ENCODE assay signal across 1 cellular context in genomic region chr2:176136375-176137248, GRCh38.
TF ChIP-seq lines count a peak whose summit lies in the region.

No MANE protein-coding gene starts in this region.

TF ChIP-seq in neural cell, 6 proteins besides CTCF, POLR2A, EP300 and RAD21 (continued from another document):
- TF ChIP-seq REST (IDR thresholded peaks at IDR 0.05; ENCODE audit: borderline replicate concordance) (no peak), SMC3 (conservative IDR thresholded peaks at IDR 0.05; ENCODE audit: poor library complexity) (no peak), POLR2AphosphoS5 (IDR thresholded peaks at IDR 0.05) (no peak), MXI1 (conservative IDR thresholded peaks at IDR 0.05; ENCODE audit: poor library complexity, severe bottlenecking) (no peak)
